In the genomic region with DNA sequence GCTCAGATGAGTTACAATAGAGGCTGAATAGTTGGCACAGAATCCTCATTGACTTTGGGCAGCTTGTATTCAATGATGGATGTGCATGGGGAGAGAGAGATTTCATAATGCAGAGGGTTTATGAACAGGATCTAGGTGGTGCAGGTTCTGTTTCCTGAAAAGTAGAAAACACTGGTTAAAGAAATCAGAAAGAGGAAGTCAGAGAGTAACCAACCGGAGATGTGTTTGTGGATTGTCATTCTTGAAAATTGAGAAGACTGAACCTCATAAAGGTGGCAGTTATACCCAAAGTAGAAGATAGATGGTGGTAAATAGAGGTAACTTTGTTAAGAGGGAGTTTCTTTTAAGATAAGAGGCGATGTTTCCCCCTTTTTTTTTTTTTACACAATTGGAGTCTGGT, we compare ENCODE assay signal across 14 cellular contexts. TPM values are rescaled to one million over a fixed set of nuclear protein-coding genes. Genes with fewer than 3 reads are reported as not detected.
A peak's percentile ranks its signal among the peaks of the same experiment; 100 is the strongest.
DNase-seq lines count a peak whose midpoint lies in the region; ATAC-seq and TF ChIP-seq lines count a peak whose summit lies in the region.
"Had no signal": no experiment of that assay in that cellular context is flagged by ENCODE, and none has a peak within 500 bp of the region (broad histone marks: within the 10 kb centered on the region; RNA-seq: fewer than 3 reads in every experiment).

No MANE protein-coding gene starts in this region.

- TF ChIP-seq CTCF in CD8-positive, alpha-beta T cell (IDR thresholded peaks at IDR 0.05): no peak

- H3K9me3 Mint-ChIP-seq in CD8-positive, alpha-beta T cell: no peaks in the 10 kb centered on the region
- no peaks in the 10 kb centered on the region for H3K9me3 Mint-ChIP-seq in activated T-helper 1 cell treated with anti-CD3 and anti-CD28 coated beads, Interleukin-12 subunit alpha, Interleukin-12 subunit beta, Interleukin-2, Interleukin-4 antibody, amounts not matched to agents 30 ng/mL and 10 ng/mL and 1 ng/mL, durations not matched to agents 14 hours and 24 hours and 36 hours

- peak overlapping the region; percentile 16 for H3K4me3 Mint-ChIP-seq in CD8-positive, alpha-beta T cell
- peak overlapping the region; percentile 41 for H3K4me3 Mint-ChIP-seq in activated T-helper 1 cell treated with anti-CD3 and anti-CD28 coated beads, Interleukin-12 subunit alpha, Interleukin-12 subunit beta, Interleukin-2, Interleukin-4 antibody, amounts not matched to agents 30 ng/mL and 10 ng/mL and 1 ng/mL, durations not matched to agents 14 hours and 24 hours and 36 hours

- peaks cover 4% of the 10 kb centered on the region for H3K4me1 ChIP-seq in CD8-positive, alpha-beta T cell (ENCODE audit: insufficient read depth, low read length)
- H3K4me1 ChIP-seq: BLaER1, vagina had no signal

- DNase-seq in CD8-positive, alpha-beta T cell: no peak
- no peak for DNase-seq in activated T-helper 1 cell treated with anti-CD3 and anti-CD28 coated beads, Interleukin-12 subunit alpha, Interleukin-12 subunit beta, Interleukin-2, Interleukin-4 antibody, amounts not matched to agents 30 ng/mL and 10 ng/mL and 1 ng/mL, durations not matched to agents 14 hours and 24 hours and 36 hours (ENCODE audit: low spot score)
- no peak for DNase-seq in RKO (ENCODE audit: low spot score)
- DNase-seq in posterior vena cava (ENCODE audit: low spot score): no peak
- DNase-seq: caudate nucleus, NCI-H748 treated with DMSO at 0.1 percent for 48 hours had no signal

- H3K36me3 ChIP-seq in CD8-positive, alpha-beta T cell (ENCODE audit: insufficient read depth, low read length): no peaks in the 10 kb centered on the region
- H3K36me3 ChIP-seq: BLaER1, vagina had no signal

- no peaks in the 10 kb centered on the region for H3K36me3 Mint-ChIP-seq in CD8-positive, alpha-beta T cell
- H3K36me3 Mint-ChIP-seq in activated T-helper 1 cell treated with anti-CD3 and anti-CD28 coated beads, Interleukin-12 subunit alpha, Interleukin-12 subunit beta, Interleukin-2, Interleukin-4 antibody, amounts not matched to agents 30 ng/mL and 10 ng/mL and 1 ng/mL, durations not matched to agents 14 hours and 24 hours and 36 hours (ENCODE audit: low read depth): peaks cover 11% of the 10 kb centered on the region

- no peak overlapping the region for H3K27ac ChIP-seq in CD8-positive, alpha-beta T cell (ENCODE audit: low read depth, low read length)
- H3K27ac ChIP-seq: BLaER1, vagina had no signal

- POLR2A ChIA-PET in CD8-positive, alpha-beta T cell (lab: Charles Lee): no interaction called here

- H3K4me3 ChIP-seq in CD8-positive, alpha-beta T cell (ENCODE audit: low read depth, low read length): no peak overlapping the region
- H3K4me3 ChIP-seq: BLaER1, vagina had no signal

- H3K27me3 ChIP-seq in CD8-positive, alpha-beta T cell (ENCODE audit: insufficient read depth, low read length): no peaks in the 10 kb centered on the region
- H3K27me3 ChIP-seq: BLaER1, vagina had no signal

- intact Hi-C loops in CD8-positive, alpha-beta T cell (cut with DNase I, micrococcal nuclease): no loop called here
- intact Hi-C loops in activated T-helper 1 cell treated with anti-CD3 and anti-CD28 coated beads, Interleukin-12 subunit alpha, Interleukin-12 subunit beta, Interleukin-2, Interleukin-4 antibody, amounts not matched to agents 30 ng/mL and 10 ng/mL and 1 ng/mL, durations not matched to agents 14 hours and 24 hours and 36 hours (cut with micrococcal nuclease): no loop called here
- intact Hi-C loops in posterior vena cava (cut with DNase I): no loop called here

- H3K27ac Mint-ChIP-seq in CD8-positive, alpha-beta T cell: peak overlapping the region; percentile 69
- peak overlapping the region; percentile 68 for H3K27ac Mint-ChIP-seq in activated T-helper 1 cell treated with anti-CD3 and anti-CD28 coated beads, Interleukin-12 subunit alpha, Interleukin-12 subunit beta, Interleukin-2, Interleukin-4 antibody, amounts not matched to agents 30 ng/mL and 10 ng/mL and 1 ng/mL, durations not matched to agents 14 hours and 24 hours and 36 hours
- H3K27ac Mint-ChIP-seq: progenitor cell of endocrine pancreas had no signal

- H3K4me1 Mint-ChIP-seq in CD8-positive, alpha-beta T cell (ENCODE audit: low read depth): peaks cover 31% of the 10 kb centered on the region
- peaks cover 44% of the 10 kb centered on the region for H3K4me1 Mint-ChIP-seq in activated T-helper 1 cell treated with anti-CD3 and anti-CD28 coated beads, Interleukin-12 subunit alpha, Interleukin-12 subunit beta, Interleukin-2, Interleukin-4 antibody, amounts not matched to agents 30 ng/mL and 10 ng/mL and 1 ng/mL, durations not matched to agents 14 hours and 24 hours and 36 hours (ENCODE audit: low read depth)

- CTCF ChIA-PET in CD8-positive, alpha-beta T cell (lab: Charles Lee): interaction anchor here (0.7 to 0.8 kb wide), 2 partner anchors 16 to 22 kb away, joined by 3 read pairs; no protein-coding TSS in a partner anchor

- ATAC-seq in CD8-positive, alpha-beta T cell: peak; percentile 48
- peak; percentile 83 for ATAC-seq in GM18868 (IDR thresholded peaks at IDR 0.05; ENCODE audit: unreplicated experiment)
- peak; percentile 72 for ATAC-seq in HG02973 (IDR thresholded peaks at IDR 0.05; ENCODE audit: unreplicated experiment)
- ATAC-seq in HG03457 (IDR thresholded peaks at IDR 0.05; ENCODE audit: unreplicated experiment): no peak
- ATAC-seq: HepG2 had no signal

- H3K27me3 Mint-ChIP-seq in CD8-positive, alpha-beta T cell (ENCODE audit: low read depth): no peaks in the 10 kb centered on the region
- H3K27me3 Mint-ChIP-seq in activated T-helper 1 cell treated with anti-CD3 and anti-CD28 coated beads, Interleukin-12 subunit alpha, Interleukin-12 subunit beta, Interleukin-2, Interleukin-4 antibody, amounts not matched to agents 30 ng/mL and 10 ng/mL and 1 ng/mL, durations not matched to agents 14 hours and 24 hours and 36 hours (ENCODE audit: insufficient read depth): no peaks in the 10 kb centered on the region
- H3K27me3 Mint-ChIP-seq: progenitor cell of endocrine pancreas had no signal

- H3K9me3 ChIP-seq in CD8-positive, alpha-beta T cell (ENCODE audit: low read length): no peaks in the 10 kb centered on the region
- H3K9me3 ChIP-seq: BLaER1, vagina had no signal

RNA-seq across cellular contexts. Expression of a gene that starts 8.0 kb away (rescaled TPM):
- total RNA-seq in CD8-positive, alpha-beta T cell: not detected
- 0.56 TPM in 1 of 2 replicates, not detected in the other for total RNA-seq in activated T-helper 1 cell treated with anti-CD3 and anti-CD28 coated beads, Interleukin-12 subunit alpha, Interleukin-12 subunit beta, Interleukin-2, Interleukin-4 antibody, amounts not matched to agents 30 ng/mL and 10 ng/mL and 1 ng/mL, durations not matched to agents 14 hours and 24 hours and 36 hours
- not detected for total RNA-seq in posterior vena cava
- total RNA-seq: HepG2, lower leg skin, progenitor cell of endocrine pancreas, vagina had no signal
